ENCODE assay signal across 30 cellular contexts in the genomic region with DNA sequence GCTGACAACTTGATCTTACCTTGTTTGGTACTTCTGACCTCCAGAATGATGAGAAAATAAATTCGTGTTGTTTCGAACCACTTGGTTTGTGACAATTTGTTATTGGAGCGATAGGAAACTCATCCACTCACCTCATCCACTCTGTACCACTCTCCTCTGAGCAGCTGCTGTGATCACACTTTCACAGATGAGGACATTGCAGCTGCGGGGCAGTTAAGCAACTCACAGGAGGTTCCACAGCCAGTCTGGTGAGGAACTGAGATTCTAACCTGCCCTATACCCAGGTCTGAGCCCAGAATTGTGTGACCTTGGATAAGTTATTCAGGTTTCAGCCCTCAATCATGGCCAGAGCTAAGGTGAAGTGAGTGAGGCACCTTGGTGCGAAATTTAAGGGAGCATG. TPM values are rescaled to one million over a fixed set of nuclear protein-coding genes. Genes with fewer than 3 reads are reported as not detected.
DNase-seq lines count a peak whose midpoint lies in the region; ATAC-seq and TF ChIP-seq lines count a peak whose summit lies in the region.
"Had no signal": no experiment of that assay in that cellular context is flagged by ENCODE, and none has a peak within 500 bp of the region (broad histone marks: within the 10 kb centered on the region; RNA-seq: fewer than 3 reads in every experiment).

No MANE protein-coding gene starts in this region.

- no peak overlapping the region for H3K4ac ChIP-seq in trophoblast cell (ENCODE audit: low read depth, low read length)

- H3K14ac ChIP-seq in trophoblast cell (ENCODE audit: low read length), result no peak overlapping the region

- no peak overlapping the region for H2BK5ac ChIP-seq in trophoblast cell (ENCODE audit: low read depth, low read length, poor library complexity)

- no peak overlapping the region for H3K9ac ChIP-seq in trophoblast cell (ENCODE audit: low read length)
- H3K9ac ChIP-seq: KMS-11 had no signal

- H2AFZ ChIP-seq in trophoblast cell (ENCODE audit: insufficient read depth, low read length, poor library complexity), result no peak overlapping the region

- TF ChIP-seq POLR2A in lower leg skin (IDR thresholded peaks at IDR 0.05) (no peak), vagina (IDR thresholded peaks at IDR 0.05) (no peak)

- H3K9me3 ChIP-seq in right atrium auricular region (no peaks in the 10 kb centered on the region), right cardiac atrium (ENCODE audit: control insufficient read depth, low read length) (no peaks in the 10 kb centered on the region), vagina (no peaks in the 10 kb centered on the region), trophoblast cell (ENCODE audit: insufficient read depth, low read depth, low read length) (peaks cover 2% of the 10 kb centered on the region)
- H3K9me3 ChIP-seq: neutrophil, prostate gland had no signal

- no peak overlapping the region for H2BK120ac ChIP-seq in trophoblast cell (ENCODE audit: insufficient read depth, low read length, poor library complexity)

- H3K36me3 ChIP-seq in right atrium auricular region (no peaks in the 10 kb centered on the region), vagina (no peaks in the 10 kb centered on the region), trophoblast cell (ENCODE audit: control insufficient read depth in 1 of 2, insufficient read depth in 2 of 2, low read length in 2 of 2) (no peaks in the 10 kb centered on the region)
- H3K36me3 ChIP-seq: neutrophil, prostate gland had no signal

- H4K8ac ChIP-seq in trophoblast cell (ENCODE audit: low read depth, low read length), result no peak overlapping the region

- 95% methylated on average over 5 of the region's 5 CpGs for WGBS in right cardiac atrium
- WGBS in lower leg skin, 2 donors, result 91 to 94% methylated on average over 5 of the region's 5 CpGs
- WGBS in trophoblast cell (ENCODE audit: extremely low coverage, insufficient coverage, insufficient read length), result no CpG with 5 or more reads among the region's 5 CpGs

- intact Hi-C loops in right cardiac atrium (cut with DNase I) (loop anchor here in 1 of 4 donors (10.0 kb wide), 1 partner anchor 129 kb away; no protein-coding TSS in a partner anchor), dorsolateral prefrontal cortex (cut with DNase I) (loop anchor here in 1 of 2 donors (2.0 kb wide), 1 partner anchor 25 kb away; no protein-coding TSS in a partner anchor), lower leg skin (cut with DNase I; ENCODE audit: low total_unique reads) (no loop called here), vagina (cut with DNase I) (no loop called here), posterior cingulate gyrus (cut with DNase I) (no loop called here)

- in situ Hi-C loops in G401 (cut with HindIII; ENCODE audit: low sequenced_read_pairs), result no loop called here

- H3K18ac ChIP-seq in trophoblast cell (ENCODE audit: low read length), result no peak overlapping the region

- no peak overlapping the region for H3K23ac ChIP-seq in trophoblast cell (ENCODE audit: low read length)

- H2AK5ac ChIP-seq in trophoblast cell (ENCODE audit: low read length), result no peak overlapping the region

- H3K27ac ChIP-seq in right atrium auricular region (no peak overlapping the region), right cardiac atrium (ENCODE audit: low read length) (no peak overlapping the region), dorsolateral prefrontal cortex (peak overlapping the region in 51 of 59 donors; percentile 10 to 100 (median 94)), vagina (peak overlapping the region; percentile 83), trophoblast cell (ENCODE audit: low read depth, low read length) (no peak overlapping the region)
- H3K27ac ChIP-seq: KMS-11, neutrophil, prostate gland had no signal

- ATAC-seq in right cardiac atrium, result no peak
- ATAC-seq: activated CD8-positive, alpha-beta T cell treated with anti-CD3 and anti-CD28 coated beads for 36 hours; CD8-positive, alpha-beta T cell; left lobe of liver had no signal

- H2BK12ac ChIP-seq in trophoblast cell (ENCODE audit: low read length), result no peak overlapping the region

- H3K27me3 ChIP-seq in right atrium auricular region (no peaks in the 10 kb centered on the region), right cardiac atrium (ENCODE audit: control insufficient read depth, insufficient read depth) (no peaks in the 10 kb centered on the region), dorsolateral prefrontal cortex (no peaks in the 10 kb centered on the region), vagina (no peaks in the 10 kb centered on the region), trophoblast cell (ENCODE audit: insufficient read depth, low read length) (no peaks in the 10 kb centered on the region)

- H4K12ac ChIP-seq in trophoblast cell (ENCODE audit: low read depth, low read length), result no peak overlapping the region

- H3K4me2 ChIP-seq in trophoblast cell (ENCODE audit: low read length), result no peak overlapping the region
- H3K4me2 ChIP-seq: KMS-11 had no signal

- TF ChIP-seq CTCF in right atrium auricular region (IDR thresholded peaks at IDR 0.05) (no peak), dorsolateral prefrontal cortex (IDR thresholded peaks at IDR 0.05 in 54 of 56, conservative IDR thresholded peaks at IDR 0.05 in 2 of 56; ENCODE audit: low read depth in 1 of 56, partially characterized antibody in 56 of 56) (no peak), lower leg skin (IDR thresholded peaks at IDR 0.05) (no peak), vagina (IDR thresholded peaks at IDR 0.05) (no peak)

- H3K4me3 ChIP-seq in right atrium auricular region (no peak overlapping the region), right cardiac atrium (ENCODE audit: low read length) (no peak overlapping the region), dorsolateral prefrontal cortex (no peak overlapping the region), lower leg skin (ENCODE audit: low read depth, poor library complexity, severe bottlenecking) (no peak overlapping the region), vagina (no peak overlapping the region), trophoblast cell (ENCODE audit: low read depth, low read length) (no peak overlapping the region)
- H3K4me3 ChIP-seq: prostate gland had no signal

- no peak overlapping the region for H4K91ac ChIP-seq in trophoblast cell (ENCODE audit: low read depth, low read length)

- no peaks in the 10 kb centered on the region for H3K79me1 ChIP-seq in trophoblast cell (ENCODE audit: low read length)

- peaks cover 0 to 36% of the 10 kb centered on the region in 2 donors for H3K4me1 ChIP-seq in right atrium auricular region
- H3K4me1 ChIP-seq in right cardiac atrium (ENCODE audit: control insufficient read depth, insufficient read depth, low read length), result peaks cover 9% of the 10 kb centered on the region
- peaks cover 40% of the 10 kb centered on the region for H3K4me1 ChIP-seq in vagina
- H3K4me1 ChIP-seq in trophoblast cell (ENCODE audit: control insufficient read depth in 1 of 2, insufficient read depth in 2 of 2, low read length in 2 of 2), result peaks cover 4 to 12% of the 10 kb centered on the region in 2 experiments
- H3K4me1 ChIP-seq: prostate gland had no signal

- H3K79me2 ChIP-seq in trophoblast cell (ENCODE audit: control insufficient read depth, insufficient read depth, low read length, poor library complexity), result no peaks in the 10 kb centered on the region

- DNase-seq in right atrium auricular region (ENCODE audit: low spot score) (peak; percentile 30), right cardiac atrium (no peak), dorsolateral prefrontal cortex (no peak), lower leg skin (ENCODE audit: low spot score in 2 of 2) (peak; percentile 10 to 23), vagina (ENCODE audit: extremely low spot score in 2 of 2) (peak in 1 of 2 donors; percentile 75), posterior cingulate gyrus (no peak), trophoblast cell (no peak), G401 (ENCODE audit: low spot score) (no peak)
- DNase-seq: 8988T; activated CD8-positive, alpha-beta memory T cell treated with anti-CD3 and anti-CD28 coated beads, Interleukin-2, amount 50 U/mL, for 48 hours; activated CD8-positive, alpha-beta T cell treated with anti-CD3 and anti-CD28 coated beads for 36 hours; activated naive CD4-positive, alpha-beta T cell treated with Interleukin-2 at 50 U/mL for 16 hours; AML-193; CD8-positive, alpha-beta T cell; cerebellar nuclear complex; immature natural killer cell; MM.1S; NCI-H1417 treated with DMSO at 0.1 percent for 48 hours; NCI-H2081 treated with DMSO at 0.1 percent for 48 hours; NCI-H345; stimulated activated CD4-positive, alpha-beta T cell treated with anti-CD3 and anti-CD28 coated beads, Interleukin-4, amount 100 ng/mL, for 24 hours; T-helper 9 cell had no signal

RNA-seq across cellular contexts. Expression of a gene that starts 35.2 kb away (rescaled TPM):
- total RNA-seq in right atrium auricular region (not detected), right cardiac atrium (under 1 TPM in 2 of 4 donors, not detected in 2; 0.11 to 0.17 TPM), dorsolateral prefrontal cortex (10 to 100 TPM in 1 of 120 experiments, 1 to 10 TPM in 86, under 1 TPM in 19, not detected in 14; 0.33 to 16.6 (median 2.3) TPM), lower leg skin (10 to 100 TPM in 2 of 4 donors, 1 to 10 TPM in 2; 2.7 to 16.4 (median 9.0) TPM), vagina (not detected)
- polyA plus RNA-seq in right cardiac atrium, result not detected
- polyA plus RNA-seq in trophoblast cell (2013), result not detected in 2 replicates
- total RNA-seq in G401 (2014; rRNA removed; shearing (Covaris generic)), result not detected in 2 replicates
- total RNA-seq: activated CD8-positive, alpha-beta T cell treated with anti-CD3 and anti-CD28 coated beads for 36 hours; activated T-helper 1 cell treated with anti-CD3 and anti-CD28 coated beads, Interleukin-12 subunit alpha, Interleukin-12 subunit beta, Interleukin-2, Interleukin-4 antibody, amounts not matched to agents 30 ng/mL and 10 ng/mL and 1 ng/mL, durations not matched to agents 14 hours and 24 hours and 36 hours; CD8-positive, alpha-beta T cell; Daoy; H4; mesothelial cell of epicardium had no signal
- polyA plus RNA-seq: immature natural killer cell had no signal

Comparison
In these comparisons a context has a peak if more than half of its experiments do, and no peak if none do; other contexts are left out.
1. DNase-seq: peak in right atrium auricular region (single experiment) and lower leg skin (2 of 2); none in right cardiac atrium (0 of 3), dorsolateral prefrontal cortex (0 of 10), posterior cingulate gyrus (0 of 10), trophoblast cell (0 of 2) and G401 (single experiment).
2. H3K27ac ChIP-seq: peak in dorsolateral prefrontal cortex (51 of 59) and vagina (single experiment); none in right atrium auricular region (0 of 2), right cardiac atrium (single experiment) and trophoblast cell (single experiment).